8 cellular contexts compared by ENCODE assay signal in genomic region chr12:32273063-32273521, GRCh38.
DNase-seq lines count a peak whose midpoint lies in the region; ATAC-seq and TF ChIP-seq lines count a peak whose summit lies in the region.

No MANE protein-coding gene starts in this region.

- POLR2A ChIA-PET in naive thymus-derived CD4-positive, alpha-beta T cell (lab: Charles Lee) = interaction anchor here (0.9 to 1.3 kb wide), 5 partner anchors 21 to 615 kb away, joined by 3 to 6 read pairs (median 4); partner anchors contain the start of gene RESF1

- H3K36me3 Mint-ChIP-seq in naive thymus-derived CD4-positive, alpha-beta T cell = peaks cover 0 to 10% (median 5%) of the 10 kb centered on the region in 5 donors

- H3F3A ChIP-seq in OCI-LY1 (ENCODE audit: insufficient read depth, low read length) = no peaks in the 10 kb centered on the region; the same call in 1 of the 2 replicates

- H3K4me3 ChIP-seq in OCI-LY1 (ENCODE audit: low read depth, low read length, poor library complexity, severe bottlenecking) = peak overlapping the region; percentile 48
- H3K4me3 ChIP-seq in naive thymus-derived CD4-positive, alpha-beta T cell (ENCODE audit: low read length) = peak overlapping the region; percentile 3

- H3K4me2 ChIP-seq in OCI-LY1 (ENCODE audit: low read length) = peak overlapping the region; percentile 69

- peak overlapping the region; percentile 96 for H3K27ac ChIP-seq in OCI-LY1 (ENCODE audit: low read depth, low read length, poor library complexity, severe bottlenecking)
- H3K27ac ChIP-seq in naive thymus-derived CD4-positive, alpha-beta T cell (ENCODE audit: low read depth, low read length) = peak overlapping the region; percentile 65

- CTCF ChIA-PET in naive thymus-derived CD4-positive, alpha-beta T cell (lab: Charles Lee) = interaction anchor here (1.3 kb wide), 1 partner anchor 215 kb away, joined by 4 read pairs; no protein-coding TSS in a partner anchor

- no peak for TF ChIP-seq CTCF in OCI-LY1 (IDR thresholded peaks at IDR 0.05; ENCODE audit: low read length)

- DNase-seq in HCEC 1CT (peak; percentile 23), NCI-H774 (lab: John Stamatoyannopoulos, UW) (no peak), posterior cingulate gyrus (no peak), pons (ENCODE audit: low spot score) (no peak)
- DNase-seq in naive thymus-derived CD4-positive, alpha-beta T cell = peak in 7 of 9 donors; percentile 11 to 40 (median 24)
- DNase-seq in activated effector memory CD4-positive, alpha-beta T cell treated with anti-CD3 and anti-CD28 coated beads, Interleukin-2, amount 50 U/mL, for 16 hours = no peak

- H3K9me2 ChIP-seq in OCI-LY1 (ENCODE audit: low read depth, low read length) = no peaks in the 10 kb centered on the region

- H4K20me1 ChIP-seq in OCI-LY1 (ENCODE audit: insufficient read depth, low read length) = no peaks in the 10 kb centered on the region

- H3K9me3 Mint-ChIP-seq in naive thymus-derived CD4-positive, alpha-beta T cell = peaks cover 0 to 1% (median 0%) of the 10 kb centered on the region in 11 donors

- H3K4me1 ChIP-seq in OCI-LY1 (ENCODE audit: insufficient read depth, low read length, severe bottlenecking) = peaks cover 54% of the 10 kb centered on the region
- H3K4me1 ChIP-seq in naive thymus-derived CD4-positive, alpha-beta T cell (ENCODE audit: control insufficient read depth in 2 of 2, insufficient read depth in 2 of 2, low read length in 2 of 2) = peaks cover 0 to 15% of the 10 kb centered on the region in 2 donors

- peak overlapping the region; percentile 77 for H3K9ac ChIP-seq in OCI-LY1 (ENCODE audit: low read length)

- no peaks in the 10 kb centered on the region for H3K27me3 ChIP-seq in OCI-LY1 (ENCODE audit: insufficient read depth, low read length)
- no peaks in the 10 kb centered on the region for H3K27me3 ChIP-seq in naive thymus-derived CD4-positive, alpha-beta T cell (ENCODE audit: control insufficient read depth in 2 of 2, insufficient read depth in 2 of 2, low read length in 2 of 2)

- H3K27ac Mint-ChIP-seq in naive thymus-derived CD4-positive, alpha-beta T cell = peak overlapping the region; percentile 74 to 99 (median 97)

- peak overlapping the region; percentile 48 to 82 (median 74) for H3K4me3 Mint-ChIP-seq in naive thymus-derived CD4-positive, alpha-beta T cell

- H3K4me1 Mint-ChIP-seq in naive thymus-derived CD4-positive, alpha-beta T cell = peaks cover 13 to 32% (median 29%) of the 10 kb centered on the region in 7 donors

- no peak overlapping the region for H2AFZ ChIP-seq in OCI-LY1 (ENCODE audit: low read length)

- H3K79me2 ChIP-seq in OCI-LY1 (ENCODE audit: insufficient read depth, low read length) = no peaks in the 10 kb centered on the region

- intact Hi-C loops in naive thymus-derived CD4-positive, alpha-beta T cell (cut with micrococcal nuclease) = loop anchor here in 1 of 2 donors (1.0 to 2.0 kb wide), 3 partner anchors 164 to 946 kb away; partner anchors contain the start of genes ETFBKMT and SINHCAF
- intact Hi-C loops in posterior cingulate gyrus (cut with DNase I) = no loop called here

- no peaks in the 10 kb centered on the region for H3K9me3 ChIP-seq in OCI-LY1 (ENCODE audit: low read length)
- H3K9me3 ChIP-seq in naive thymus-derived CD4-positive, alpha-beta T cell (ENCODE audit: control insufficient read depth in 2 of 3, low read length in 3 of 3) = no peaks in the 10 kb centered on the region

- peaks cover 5% of the 10 kb centered on the region; the same call in 1 of the 2 replicates for H3K36me3 ChIP-seq in OCI-LY1 (ENCODE audit: insufficient read depth, low read length)
- H3K36me3 ChIP-seq in naive thymus-derived CD4-positive, alpha-beta T cell (ENCODE audit: control insufficient read depth in 2 of 3, insufficient read depth in 3 of 3, low read length in 3 of 3) = no peaks in the 10 kb centered on the region

- H3K27me3 Mint-ChIP-seq in naive thymus-derived CD4-positive, alpha-beta T cell = no peaks in the 10 kb centered on the region

- peak; percentile 36 for ATAC-seq in GM18858 (IDR thresholded peaks at IDR 0.05; ENCODE audit: unreplicated experiment)
- peak; percentile 46 for ATAC-seq in naive thymus-derived CD4-positive, alpha-beta T cell

Comparison
In these comparisons a context has a peak if more than half of its experiments do, and no peak if none do; other contexts are left out.
1. DNase-seq: peak in HCEC 1CT (single experiment) and naive thymus-derived CD4-positive, alpha-beta T cell (7 of 9); none in NCI-H774 (single experiment), posterior cingulate gyrus (0 of 10), pons (single experiment) and activated effector memory CD4-positive, alpha-beta T cell treated with anti-CD3 and anti-CD28 coated beads, Interleukin-2, amount 50 U/mL, for 16 hours (single experiment).